8 cellular contexts compared by ENCODE assay signal in the genomic region with DNA sequence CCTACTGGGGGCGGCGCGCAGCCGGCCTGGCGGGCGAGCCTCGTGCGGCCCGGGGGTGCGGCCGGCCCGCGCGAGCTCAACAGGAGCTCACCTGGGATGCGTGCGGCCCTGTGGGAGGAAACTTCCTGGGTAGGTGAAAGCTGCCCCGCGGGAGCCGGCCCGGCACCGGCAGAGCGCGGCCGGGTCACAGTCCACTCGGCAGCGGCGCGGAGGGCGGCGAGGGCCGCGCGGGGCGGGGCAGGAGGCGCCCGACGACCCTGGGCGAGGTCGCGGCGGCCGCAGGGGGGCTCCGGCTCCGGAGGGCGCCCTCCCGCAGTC. TPM values are rescaled to one million over a fixed set of nuclear protein-coding genes. Genes with fewer than 3 reads are reported as not detected.
DNase-seq lines count a peak whose midpoint lies in the region; ATAC-seq, FAIRE-seq and TF ChIP-seq lines count a peak whose summit lies in the region.

No MANE protein-coding gene starts in this region.

- no peak overlapping the region for H3K27ac ChIP-seq in AG04450 (ENCODE audit: low read depth, low read length)
- H3K27ac ChIP-seq in HepG2 (ENCODE audit: extremely low read length, insufficient read depth, low read length): peak overlapping the region; percentile 97

- TF ChIP-seq EP300 in HepG2 (IDR thresholded peaks at IDR 0.05; ENCODE audit: low read depth in 2 of 2, low read length in 2 of 2) (no peak), HepG2 (CRISPR knock-in tag; IDR thresholded peaks at IDR 0.05; ENCODE audit: borderline replicate concordance) (no peak)

- H4K20me1 ChIP-seq in HepG2 (ENCODE audit: insufficient read depth, low read length): peaks cover 3% of the 10 kb centered on the region; the same call in 1 of the 2 replicates

- no peaks in the 10 kb centered on the region for H3K36me3 ChIP-seq in bronchial epithelial cell (ENCODE audit: control insufficient read depth, insufficient read depth, low read length)
- H3K36me3 ChIP-seq in HepG2 (replicated peaks in 1 of 2; ENCODE audit: control insufficient read depth in 1 of 2, insufficient read depth in 2 of 2, low read length in 2 of 2): no peaks in the 10 kb centered on the region

- FAIRE-seq in bronchial epithelial cell (lab: Jason Lieb, UNC) (no peak), HepG2 (lab: Jason Lieb, UNC) (no peak)

- POLR2A ChIA-PET in AG04450 (lab: Yijun Ruan, JAX): interaction anchor here (1.1 to 1.5 kb wide), 2 partner anchors 12 to 16 kb away, joined by 3 to 10 read pairs; no protein-coding TSS in a partner anchor
- POLR2A ChIA-PET in HepG2 (lab: Yijun Ruan, JAX): interaction anchor here (0.8 to 1.3 kb wide), 7 partner anchors 9 to 251 kb away, joined by 3 to 5 read pairs (median 3); no protein-coding TSS in a partner anchor

- H3K4me3 Mint-ChIP-seq in T-helper 17 cell: peak overlapping the region; percentile 96

- peak overlapping the region; percentile 98 for H3K27ac Mint-ChIP-seq in T-helper 17 cell

- peak overlapping the region; percentile 82 for H3K9ac ChIP-seq in HepG2 (ENCODE audit: insufficient read depth, low read depth, low read length)

- no peak for DNase-seq in AG04450 (ENCODE audit: low read depth, low spot score)
- peak; percentile 14 to 46 (median 41) for DNase-seq in T-helper 17 cell
- peak; percentile 56 for DNase-seq in bronchial epithelial cell (ENCODE audit: low read depth)
- DNase-seq in HepG2 (ENCODE audit: low spot score): peak; percentile 46
- peak; percentile 9 for DNase-seq in stimulated activated CD8-positive, alpha-beta memory T cell treated with anti-CD3 and anti-CD28 coated beads, Interleukin-7, amount 100 ng/mL, for 24 hours (ENCODE audit: low read depth)
- DNase-seq in amniotic stem cell (lab: John Stamatoyannopoulos, UW): no peak

- ATAC-seq in GM18909 (IDR thresholded peaks at IDR 0.05; ENCODE audit: poor library complexity, unreplicated experiment) (peak; percentile 46), HG03097 (IDR thresholded peaks at IDR 0.05; ENCODE audit: low FRiP score, unreplicated experiment) (peak; percentile 38), T-helper 17 cell (peak; percentile 50), HepG2 (peak; percentile 92)

- H3K4me1 Mint-ChIP-seq in T-helper 17 cell: peaks cover 39% of the 10 kb centered on the region

- H3K9me3 ChIP-seq in AG04450 (ENCODE audit: control insufficient read depth, insufficient read depth, low read length): no peaks in the 10 kb centered on the region
- H3K9me3 ChIP-seq in T-helper 17 cell (ENCODE audit: control insufficient read depth, low read length, poor library complexity, severe bottlenecking): no peaks in the 10 kb centered on the region
- no peaks in the 10 kb centered on the region for H3K9me3 ChIP-seq in HepG2 (ENCODE audit: low read length)

- no peak overlapping the region for H2AFZ ChIP-seq in HepG2 (ENCODE audit: low read length)

- peak overlapping the region; percentile 90 for H3K4me2 ChIP-seq in HepG2 (ENCODE audit: low read depth, low read length)

- H3K36me3 Mint-ChIP-seq in T-helper 17 cell (ENCODE audit: low read depth): peaks cover 6% of the 10 kb centered on the region

- CTCF ChIA-PET in AG04450 (lab: Charles Lee) (interaction anchor here (1.3 to 1.7 kb wide), 2 partner anchors 16 to 250 kb away, joined by 3 to 8 read pairs; no protein-coding TSS in a partner anchor), HepG2 (lab: Yijun Ruan, JAX; ENCODE audit: low intra/inter-chr PET ratio, low total read pairs) (no interaction called here)

- TF ChIP-seq CTCF in AG04450 (IDR thresholded peaks at IDR 0.05; ENCODE audit: low read depth, low read length): no peak
- no peak for TF ChIP-seq CTCF in bronchial epithelial cell (IDR thresholded peaks at IDR 0.05; ENCODE audit: insufficient read depth, low read length, severe bottlenecking)
- TF ChIP-seq CTCF in HepG2 (CRISPR knock-in tag; IDR thresholded peaks at IDR 0.05): no peak

- in situ Hi-C loops in HepG2 (cut with HindIII; ENCODE audit: extremely low pct_ligation_motif_present, low pct_unique_long_range_greater_than_20kb): no loop called here

- H3K27me3 Mint-ChIP-seq in T-helper 17 cell: no peaks in the 10 kb centered on the region

- 0% methylated on average over 14 of the region's 46 CpGs for WGBS in HepG2 (ENCODE audit: low lambda C conversion rate)

- no TSS peak for BruUV-seq in HepG2 (replicated peaks; lab: Mats Ljungman, UMichigan)

- H3K79me2 ChIP-seq in HepG2 (ENCODE audit: insufficient read depth, low read length): peaks cover 47% of the 10 kb centered on the region

- H3K4me3 ChIP-seq in AG04450 (ENCODE audit: low read depth, low read length) (peak overlapping the region; percentile 81), bronchial epithelial cell (ENCODE audit: low read depth, low read length) (peak overlapping the region; percentile 54), HepG2 (replicated peaks in 1 of 3; ENCODE audit: insufficient read depth in 1 of 3, low read depth in 2 of 3, low read length in 3 of 3) (peak overlapping the region; percentile 79 to 97 (median 92))

- H3K27me3 ChIP-seq in AG04450 (ENCODE audit: control insufficient read depth, insufficient read depth, low read length) (no peaks in the 10 kb centered on the region), bronchial epithelial cell (ENCODE audit: control insufficient read depth, insufficient read depth, low read length) (no peaks in the 10 kb centered on the region), HepG2 (ENCODE audit: control insufficient read depth in 1 of 2, insufficient read depth in 2 of 2, low read length in 2 of 2) (no peaks in the 10 kb centered on the region)

- H3K4me1 ChIP-seq in HepG2 (ENCODE audit: insufficient read depth, low read length): peaks cover 36% of the 10 kb centered on the region

- no peak; a peak in 1 of 4 replicates for TF ChIP-seq POLR2A in HepG2 (IDR thresholded peaks at IDR 0.05; ENCODE audit: insufficient read depth in 1 of 2, low read depth in 2 of 2, low read length in 2 of 2)

- TF ChIP-seq RAD21 in HepG2 (CRISPR knock-in tag; IDR thresholded peaks at IDR 0.05): peak; percentile 65

- intact Hi-C loops in HepG2 (cut with micrococcal nuclease; ENCODE audit: unreplicated experiment): no loop called here

TF ChIP-seq in HepG2, 621 proteins besides CTCF, POLR2A, EP300 and RAD21 (continues in another document):
- TF ChIP-seq TP53 (CRISPR knock-in tag; conservative IDR thresholded peaks at IDR 0.05): no peak
- no peak for TF ChIP-seq KMT2B (CRISPR knock-in tag; IDR thresholded peaks at IDR 0.05)
- TF ChIP-seq ZNF687 (CRISPR knock-in tag; IDR thresholded peaks at IDR 0.05): peak; percentile 40; the same call in 1 of the 2 replicates

RNA-seq across cellular contexts. Expression of gene EPS15, which starts 0.4 kb away (rescaled TPM):
- polyA plus RNA-seq in AG04450 (2011; rRNA removed) (40.9 and 55.4 TPM in 2 replicates), HepG2 (2011; rRNA removed) (13.5 and 14.3 TPM in 2 replicates)
- polyA minus RNA-seq in AG04450 (2011; rRNA and poly(A)+ RNA removed): 28.6 and 56.6 TPM in 2 replicates
- total RNA-seq in T-helper 17 cell (10 to 100 TPM; 88.2 to 98.8 TPM), bronchial epithelial cell (34.8 and 37.8 TPM in 2 replicates), HepG2 (2016; rRNA removed; fragmentation: Illumina TruSeq; extraction: Trizol) (19.3 and 33.6 TPM in 2 replicates)
- total RNA-seq in HepG2 (2016; cell fraction: cytosol; rRNA removed; fragmentation: Illumina TruSeq; extraction: Trizol; ENCODE audit: low read depth): 18.9 and 24.9 TPM in 2 replicates
- 18.3 and 30.7 TPM in 2 replicates for total RNA-seq in HepG2 (2016; cell fraction: insoluble cytoplasmic fraction; rRNA removed; fragmentation: Illumina TruSeq; extraction: Trizol)
- total RNA-seq in HepG2 (2016; cell fraction: membrane; rRNA removed; fragmentation: Illumina TruSeq; extraction: Trizol): 20.2 and 23.7 TPM in 2 replicates
- total RNA-seq in HepG2 (2016; cell fraction: nucleus; rRNA removed; fragmentation: Illumina TruSeq; extraction: Trizol): 19.4 and 20.2 TPM in 2 replicates
- polyA plus RNA-seq in HepG2 (2011; cell fraction: cytosol; rRNA removed): 6.6 and 11.7 TPM in 2 replicates
- 11.1 and 13.7 TPM in 2 replicates for polyA plus RNA-seq in HepG2 (2011; cell fraction: nucleus; rRNA removed)
- polyA plus RNA-seq in HepG2 (2012): 17.2 and 18.4 TPM in 2 replicates
- 1.9 and 2.1 TPM in 2 replicates for polyA plus RNA-seq in HepG2 (2016; cell fraction: cytosol; fragmentation: Illumina TruSeq; extraction: Trizol; ENCODE audit: low read depth)
- polyA plus RNA-seq in HepG2 (2016; cell fraction: insoluble cytoplasmic fraction; fragmentation: Illumina TruSeq; extraction: Trizol; ENCODE audit: low read depth): 22.3 and 23.1 TPM in 2 replicates
- polyA plus RNA-seq in HepG2 (2016; cell fraction: membrane; fragmentation: Illumina TruSeq; extraction: Trizol; ENCODE audit: low read depth): 7.0 and 7.5 TPM in 2 replicates
- 18.0 and 18.2 TPM in 2 replicates for polyA plus RNA-seq in HepG2 (2016; cell fraction: nucleus; fragmentation: Illumina TruSeq; extraction: Trizol; ENCODE audit: insufficient read depth, low read depth)
- polyA minus RNA-seq in HepG2 (2011; rRNA and poly(A)+ RNA removed; ENCODE audit: low replicate concordance): 20.3 and 23.0 TPM in 2 replicates
- polyA minus RNA-seq in HepG2 (2011; cell fraction: cytosol; rRNA and poly(A)+ RNA removed): 28.8 and 39.2 TPM in 2 replicates
- 39.4 and 39.5 TPM in 2 replicates for polyA minus RNA-seq in HepG2 (2011; cell fraction: nucleus; rRNA and poly(A)+ RNA removed)

Comparison
In these comparisons a context has a peak if more than half of its experiments do, and no peak if none do; other contexts are left out.
1. DNase-seq: peak in T-helper 17 cell (3 of 3), bronchial epithelial cell (single experiment), HepG2 (single experiment) and stimulated activated CD8-positive, alpha-beta memory T cell treated with anti-CD3 and anti-CD28 coated beads, Interleukin-7, amount 100 ng/mL, for 24 hours (single experiment); none in AG04450 (single experiment) and amniotic stem cell (single experiment).
2. ATAC-seq: peak in every context shown above with its lines; median percentile 92 in HepG2; 50 in T-helper 17 cell; 46 in GM18909; 38 in HG03097.
3. Peak in every context shown above with its lines, with median percentiles within 50 percentile points of each other: H3K4me3 ChIP-seq.